Comparison of ENCODE assay signal across 28 cellular contexts in genomic region chr10:67127441-67127840, GRCh38.
"Had no signal": no experiment of that assay in that cellular context is flagged by ENCODE, and none has a peak within 500 bp of the region (broad histone marks: within the 10 kb centered on the region; RNA-seq: fewer than 3 reads in every experiment).

No MANE protein-coding gene starts in this region.

- H3K4me1 ChIP-seq: left lung, lower lobe of right lung, prostate gland, right atrium auricular region, right lobe of liver, tibial nerve, uterus had no signal

- DNase-seq: heart left ventricle; hypothalamus; immature natural killer cell; islet precursor cell; left colon; left lung; lower lobe of right lung; mammary epithelial cell; mesenchymal stem cell; naive B cell; natural killer cell; nephron progenitor cell; ovary; right lobe of liver; stimulated activated CD4-positive, alpha-beta T cell treated with anti-CD3 and anti-CD28 coated beads, Interleukin-1b, Interleukin-23, amount 100 ng/mL, for 48 hours; stimulated activated CD4-positive, alpha-beta T cell treated with anti-CD3 and anti-CD28 coated beads, Interleukin-2, amount 100 ng/mL, for 48 hours; stimulated activated CD4-positive, alpha-beta T cell treated with anti-CD3 and anti-CD28 coated beads, Interleukin-4, amount 100 ng/mL, for 4 hours; stimulated activated CD8-positive, alpha-beta memory T cell treated with anti-CD3 and anti-CD28 coated beads, Interleukin-4, amount 100 ng/mL, for 48 hours; stimulated activated naive CD4-positive, alpha-beta T cell treated with Interleukin-2 at 50 U/mL for 16 hours; stimulated activated naive CD8-positive, alpha-beta T cell treated with anti-CD3 and anti-CD28 coated beads, Interleukin-15, amount 100 ng/mL, for 72 hours; substantia nigra; uterus had no signal

- H3K27ac ChIP-seq: heart left ventricle, left lung, lower lobe of right lung, ovary, prostate gland, right atrium auricular region, right lobe of liver, tibial nerve, uterus had no signal

- H3K4me1 Mint-ChIP-seq: immature natural killer cell; naive B cell; natural killer cell; nephron progenitor cell; stimulated activated memory B cell treated with anti-CD40 and anti-IgM and Interleukin-4, amounts not matched to agents 10 μg/mL and 1 μg/mL and 100 μg/mL, for 72 hours; stimulated activated naive CD8-positive, alpha-beta T cell treated with anti-CD3 and anti-CD28 coated beads, Interleukin-15, amount 100 ng/mL, for 72 hours had no signal

- H3K4me3 Mint-ChIP-seq: immature natural killer cell; naive B cell; natural killer cell; nephron progenitor cell; stimulated activated memory B cell treated with anti-CD40 and anti-IgM and Interleukin-4, amounts not matched to agents 10 μg/mL and 1 μg/mL and 100 μg/mL, for 72 hours; stimulated activated naive CD8-positive, alpha-beta T cell treated with anti-CD3 and anti-CD28 coated beads, Interleukin-15, amount 100 ng/mL, for 72 hours; type B pancreatic cell had no signal

- H3K9me3 ChIP-seq: heart left ventricle, left lung, lower lobe of right lung, ovary, prostate gland, right atrium auricular region, right lobe of liver, tibial nerve, uterus had no signal

- H3K9me3 Mint-ChIP-seq: naive B cell; nephron progenitor cell; stimulated activated memory B cell treated with anti-CD40 and anti-IgM and Interleukin-4, amounts not matched to agents 10 μg/mL and 1 μg/mL and 100 μg/mL, for 72 hours; stimulated activated naive CD8-positive, alpha-beta T cell treated with anti-CD3 and anti-CD28 coated beads, Interleukin-15, amount 100 ng/mL, for 72 hours; type B pancreatic cell had no signal

- H3K36me3 Mint-ChIP-seq: naive B cell; natural killer cell; stimulated activated memory B cell treated with anti-CD40 and anti-IgM and Interleukin-4, amounts not matched to agents 10 μg/mL and 1 μg/mL and 100 μg/mL, for 72 hours; type B pancreatic cell had no signal

- H3K36me3 ChIP-seq: heart left ventricle, left lung, lower lobe of right lung, ovary, prostate gland, right atrium auricular region, right lobe of liver, tibial nerve, uterus had no signal

- H3K27ac Mint-ChIP-seq: immature natural killer cell; naive B cell; natural killer cell; nephron progenitor cell; stimulated activated memory B cell treated with anti-CD40 and anti-IgM and Interleukin-4, amounts not matched to agents 10 μg/mL and 1 μg/mL and 100 μg/mL, for 72 hours; stimulated activated naive CD8-positive, alpha-beta T cell treated with anti-CD3 and anti-CD28 coated beads, Interleukin-15, amount 100 ng/mL, for 72 hours; type B pancreatic cell had no signal

- H3K4me2 ChIP-seq: smooth muscle cell had no signal

- H3K27me3 Mint-ChIP-seq: naive B cell; stimulated activated memory B cell treated with anti-CD40 and anti-IgM and Interleukin-4, amounts not matched to agents 10 μg/mL and 1 μg/mL and 100 μg/mL, for 72 hours; stimulated activated naive CD8-positive, alpha-beta T cell treated with anti-CD3 and anti-CD28 coated beads, Interleukin-15, amount 100 ng/mL, for 72 hours; type B pancreatic cell had no signal

- H3K4me3 ChIP-seq: heart left ventricle, left lung, lower lobe of right lung, ovary, prostate gland, right atrium auricular region, right lobe of liver, smooth muscle cell, tibial nerve, uterus had no signal
